24 cellular contexts compared by ENCODE assay signal in the genomic region with DNA sequence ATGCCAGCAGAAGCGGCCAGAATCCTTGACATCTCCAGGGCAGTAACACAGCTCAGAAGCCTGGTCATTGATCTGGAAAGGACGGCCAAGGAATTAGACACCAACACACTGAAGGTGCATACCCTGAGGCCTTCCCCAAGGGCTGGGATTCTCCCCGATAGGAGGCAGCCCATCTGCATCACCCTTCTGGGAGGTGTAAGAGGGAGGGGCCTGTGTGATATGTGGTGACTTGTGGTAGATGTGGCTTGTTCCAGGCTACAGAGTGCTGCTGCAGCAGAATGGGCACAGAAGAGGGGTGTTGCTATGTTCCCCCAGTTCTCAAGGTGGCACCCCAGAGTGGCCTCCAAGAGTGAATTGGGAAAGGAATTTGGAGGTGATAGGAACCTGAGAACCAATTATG. TPM values are rescaled to one million over a fixed set of nuclear protein-coding genes. Genes with fewer than 3 reads are reported as not detected.
A peak's percentile ranks its signal among the peaks of the same experiment; 100 is the strongest.
DNase-seq lines count a peak whose midpoint lies in the region; ATAC-seq and TF ChIP-seq lines count a peak whose summit lies in the region.
"Had no signal": no experiment of that assay in that cellular context is flagged by ENCODE, and none has a peak within 500 bp of the region (broad histone marks: within the 10 kb centered on the region; RNA-seq: fewer than 3 reads in every experiment).

No MANE protein-coding gene starts in this region.

- intact Hi-C loops in activated T-helper 2 cell treated with anti-CD3 and anti-CD28 coated beads, Interferon-gamma antibody, Interleukin-2, Interleukin-4, amounts not matched to agents 10 μg/mL and 5 μg/mL and 100 μg/mL, durations not matched to agents 14 hours and 24 hours and 36 hours (cut with micrococcal nuclease): no loop called here

- H3K27ac Mint-ChIP-seq in activated naive CD4-positive, alpha-beta T cell treated with anti-CD3 and anti-CD28 coated beads, Interleukin-2, amount 50 U/mL, for 72 hours: no peak overlapping the region
- no peak overlapping the region for H3K27ac Mint-ChIP-seq in activated naive CD4-positive, alpha-beta T cell treated with anti-CD3 and anti-CD28 coated beads, Interleukin-2, amount 10 ng/mL, durations not matched to agents 7 days and 5 days
- no peak overlapping the region for H3K27ac Mint-ChIP-seq in activated T-helper 2 cell treated with anti-CD3 and anti-CD28 coated beads, Interferon-gamma antibody, Interleukin-2, Interleukin-4, amounts not matched to agents 10 μg/mL and 5 μg/mL and 100 μg/mL, durations not matched to agents 14 hours and 24 hours and 36 hours
- H3K27ac Mint-ChIP-seq: CD4-positive, alpha-beta T cell had no signal

- H3K4me3 Mint-ChIP-seq in activated naive CD4-positive, alpha-beta T cell treated with anti-CD3 and anti-CD28 coated beads, Interleukin-2, amount 10 ng/mL, durations not matched to agents 7 days and 5 days: no peak overlapping the region
- H3K4me3 Mint-ChIP-seq in activated T-helper 2 cell treated with anti-CD3 and anti-CD28 coated beads, Interferon-gamma antibody, Interleukin-2, Interleukin-4, amounts not matched to agents 10 μg/mL and 5 μg/mL and 100 μg/mL, durations not matched to agents 14 hours and 24 hours and 36 hours (ENCODE audit: low read depth): no peak overlapping the region
- H3K4me3 Mint-ChIP-seq: CD4-positive, alpha-beta T cell had no signal

- H3K9me3 Mint-ChIP-seq in activated naive CD4-positive, alpha-beta T cell treated with anti-CD3 and anti-CD28 coated beads, Interleukin-2, amount 50 U/mL, for 72 hours: no peaks in the 10 kb centered on the region
- no peaks in the 10 kb centered on the region for H3K9me3 Mint-ChIP-seq in activated naive CD4-positive, alpha-beta T cell treated with anti-CD3 and anti-CD28 coated beads, Interleukin-2, amount 10 ng/mL, durations not matched to agents 7 days and 5 days
- H3K9me3 Mint-ChIP-seq in activated T-helper 2 cell treated with anti-CD3 and anti-CD28 coated beads, Interferon-gamma antibody, Interleukin-2, Interleukin-4, amounts not matched to agents 10 μg/mL and 5 μg/mL and 100 μg/mL, durations not matched to agents 14 hours and 24 hours and 36 hours: no peaks in the 10 kb centered on the region
- H3K9me3 Mint-ChIP-seq: CD4-positive, alpha-beta T cell had no signal

- H3K36me3 Mint-ChIP-seq in activated naive CD4-positive, alpha-beta T cell treated with anti-CD3 and anti-CD28 coated beads, Interleukin-2, amount 50 U/mL, for 72 hours: no peaks in the 10 kb centered on the region
- no peaks in the 10 kb centered on the region for H3K36me3 Mint-ChIP-seq in activated naive CD4-positive, alpha-beta T cell treated with anti-CD3 and anti-CD28 coated beads, Interleukin-2, amount 10 ng/mL, durations not matched to agents 7 days and 5 days
- no peaks in the 10 kb centered on the region for H3K36me3 Mint-ChIP-seq in activated T-helper 2 cell treated with anti-CD3 and anti-CD28 coated beads, Interferon-gamma antibody, Interleukin-2, Interleukin-4, amounts not matched to agents 10 μg/mL and 5 μg/mL and 100 μg/mL, durations not matched to agents 14 hours and 24 hours and 36 hours (ENCODE audit: low read depth)

- CTCF ChIA-PET in activated naive CD4-positive, alpha-beta T cell treated with anti-CD3 and anti-CD28 coated beads, Interleukin-2, amount 10 ng/mL, durations not matched to agents 7 days and 5 days (lab: Charles Lee): interaction anchor here (0.9 to 1.8 kb wide), 3 partner anchors 16 to 44 kb away, joined by 3 to 7 read pairs (median 6); no protein-coding TSS in a partner anchor

- peak; percentile 26 to 50 for ATAC-seq in activated naive CD4-positive, alpha-beta T cell treated with anti-CD3 and anti-CD28 coated beads, Interleukin-2, amount 50 U/mL, for 72 hours
- ATAC-seq in stimulated activated naive CD8-positive, alpha-beta T cell treated with anti-CD3 and anti-CD28 coated beads, Interleukin-15, Interleukin-2, amounts not matched to agents 100 U/mL and 50 U/mL, for 24 hours: peak; percentile 55
- ATAC-seq: Panc1 had no signal

- H3K4me3 ChIP-seq in GM12865 (ENCODE audit: low read depth, low read length): no peak overlapping the region

- no peak for DNase-seq in activated naive CD4-positive, alpha-beta T cell treated with anti-CD3 and anti-CD28 coated beads, Interleukin-2, amount 50 U/mL, for 72 hours (ENCODE audit: low spot score in 2 of 2)
- no peak for DNase-seq in activated naive CD4-positive, alpha-beta T cell treated with anti-CD3 and anti-CD28 coated beads, Interleukin-2, amount 10 ng/mL, durations not matched to agents 7 days and 5 days
- peak; percentile 16 for DNase-seq in GM12865 (ENCODE audit: low read depth)
- DNase-seq in activated T-helper 2 cell treated with anti-CD3 and anti-CD28 coated beads, Interferon-gamma antibody, Interleukin-2, Interleukin-4, amounts not matched to agents 10 μg/mL and 5 μg/mL and 100 μg/mL, durations not matched to agents 14 hours and 24 hours and 36 hours (ENCODE audit: low spot score): peak; percentile 7
- no peak for DNase-seq in stimulated activated naive CD8-positive, alpha-beta T cell treated with anti-CD3 and anti-CD28 coated beads, Interleukin-15, Interleukin-2, amounts not matched to agents 100 U/mL and 50 U/mL, for 24 hours
- no peak for DNase-seq in stimulated activated CD4-positive, alpha-beta T cell treated with anti-CD3 and anti-CD28 coated beads, Interleukin-2, amount 100 ng/mL, for 48 hours
- no peak for DNase-seq in NCI-H1105 treated with DMSO at 0.1 percent for 48 hours (lab: John Stamatoyannopoulos, UW)
- DNase-seq: BE2C; CD4-positive, alpha-beta T cell; COR-L47; DMS79 treated with DMSO at 0.1 percent for 48 hours; MM.1S; NCI-H1048; NCI-H1436; NCI-H187 treated with DMSO at 0.1 percent for 48 hours; NCI-H2107; NCI-H2227 treated with DMSO at 0.1 percent for 48 hours; NCI-H510A; NCI-H774; SIG-M5; SK-N-SH had no signal

- peaks cover 4% of the 10 kb centered on the region for H3K4me1 Mint-ChIP-seq in activated naive CD4-positive, alpha-beta T cell treated with anti-CD3 and anti-CD28 coated beads, Interleukin-2, amount 10 ng/mL, durations not matched to agents 7 days and 5 days
- peaks cover 4% of the 10 kb centered on the region for H3K4me1 Mint-ChIP-seq in activated T-helper 2 cell treated with anti-CD3 and anti-CD28 coated beads, Interferon-gamma antibody, Interleukin-2, Interleukin-4, amounts not matched to agents 10 μg/mL and 5 μg/mL and 100 μg/mL, durations not matched to agents 14 hours and 24 hours and 36 hours (ENCODE audit: low read depth)

- H3K27me3 Mint-ChIP-seq in activated naive CD4-positive, alpha-beta T cell treated with anti-CD3 and anti-CD28 coated beads, Interleukin-2, amount 10 ng/mL, durations not matched to agents 7 days and 5 days: peaks cover 56% of the 10 kb centered on the region
- peaks cover 32% of the 10 kb centered on the region for H3K27me3 Mint-ChIP-seq in activated T-helper 2 cell treated with anti-CD3 and anti-CD28 coated beads, Interferon-gamma antibody, Interleukin-2, Interleukin-4, amounts not matched to agents 10 μg/mL and 5 μg/mL and 100 μg/mL, durations not matched to agents 14 hours and 24 hours and 36 hours (ENCODE audit: low read depth)

- no peak for TF ChIP-seq CTCF in GM12865 (IDR thresholded peaks at IDR 0.05; ENCODE audit: insufficient read depth, low read depth, low read length, missing control alignments)

RNA-seq across cellular contexts. Expression of gene TRIM40, which starts 11.2 kb away (rescaled TPM):
- total RNA-seq in activated naive CD4-positive, alpha-beta T cell treated with anti-CD3 and anti-CD28 coated beads, Interleukin-2, amount 50 U/mL, for 72 hours: under 1 TPM in 1 of 2 donors, not detected in 1; 0.12 TPM
- not detected in 2 replicates for total RNA-seq in activated T-helper 2 cell treated with anti-CD3 and anti-CD28 coated beads, Interferon-gamma antibody, Interleukin-2, Interleukin-4, amounts not matched to agents 10 μg/mL and 5 μg/mL and 100 μg/mL, durations not matched to agents 14 hours and 24 hours and 36 hours
- total RNA-seq: A673; CD4-positive, alpha-beta T cell; H4 had no signal

RNA-seq across cellular contexts. Expression of gene TRIM10, which starts 13.9 kb away (rescaled TPM):
- under 1 TPM in 1 of 2 donors, not detected in 1; 0.70 TPM for total RNA-seq in activated naive CD4-positive, alpha-beta T cell treated with anti-CD3 and anti-CD28 coated beads, Interleukin-2, amount 50 U/mL, for 72 hours
- total RNA-seq in activated T-helper 2 cell treated with anti-CD3 and anti-CD28 coated beads, Interferon-gamma antibody, Interleukin-2, Interleukin-4, amounts not matched to agents 10 μg/mL and 5 μg/mL and 100 μg/mL, durations not matched to agents 14 hours and 24 hours and 36 hours: 0.09 TPM in 1 of 2 replicates, not detected in the other
- total RNA-seq: A673; CD4-positive, alpha-beta T cell; H4 had no signal

RNA-seq across cellular contexts. Expression of gene TRIM15, which starts 16.2 kb away (rescaled TPM):
- total RNA-seq in activated naive CD4-positive, alpha-beta T cell treated with anti-CD3 and anti-CD28 coated beads, Interleukin-2, amount 50 U/mL, for 72 hours: 1 to 10 TPM in 1 of 2 donors, not detected in 1; 1.6 TPM
- 0.41 and 0.46 TPM in 2 replicates for total RNA-seq in activated T-helper 2 cell treated with anti-CD3 and anti-CD28 coated beads, Interferon-gamma antibody, Interleukin-2, Interleukin-4, amounts not matched to agents 10 μg/mL and 5 μg/mL and 100 μg/mL, durations not matched to agents 14 hours and 24 hours and 36 hours
- total RNA-seq: A673; CD4-positive, alpha-beta T cell had no signal

RNA-seq across cellular contexts. Expression of gene TRIM31, which starts 34.2 kb away (rescaled TPM):
- total RNA-seq in activated naive CD4-positive, alpha-beta T cell treated with anti-CD3 and anti-CD28 coated beads, Interleukin-2, amount 50 U/mL, for 72 hours: not detected
- not detected in 2 replicates for total RNA-seq in activated T-helper 2 cell treated with anti-CD3 and anti-CD28 coated beads, Interferon-gamma antibody, Interleukin-2, Interleukin-4, amounts not matched to agents 10 μg/mL and 5 μg/mL and 100 μg/mL, durations not matched to agents 14 hours and 24 hours and 36 hours
- total RNA-seq: A673; CD4-positive, alpha-beta T cell had no signal

Comparison
In these comparisons a context has a peak if more than half of its experiments do, and no peak if none do; other contexts are left out.
1. DNase-seq: peak in GM12865 (single experiment) and activated T-helper 2 cell treated with anti-CD3 and anti-CD28 coated beads, Interferon-gamma antibody, Interleukin-2, Interleukin-4, amounts not matched to agents 10 μg/mL and 5 μg/mL and 100 μg/mL, durations not matched to agents 14 hours and 24 hours and 36 hours (single experiment); none in activated naive CD4-positive, alpha-beta T cell treated with anti-CD3 and anti-CD28 coated beads, Interleukin-2, amount 50 U/mL, for 72 hours (0 of 2), activated naive CD4-positive, alpha-beta T cell treated with anti-CD3 and anti-CD28 coated beads, Interleukin-2, amount 10 ng/mL, durations not matched to agents 7 days and 5 days (single experiment), stimulated activated naive CD8-positive, alpha-beta T cell treated with anti-CD3 and anti-CD28 coated beads, Interleukin-15, Interleukin-2, amounts not matched to agents 100 U/mL and 50 U/mL, for 24 hours (single experiment), stimulated activated CD4-positive, alpha-beta T cell treated with anti-CD3 and anti-CD28 coated beads, Interleukin-2, amount 100 ng/mL, for 48 hours (0 of 2) and NCI-H1105 treated with DMSO at 0.1 percent for 48 hours (single experiment).